ENCODE assay signal across 26 cellular contexts in genomic region chr2:190188289-190188688, GRCh38.
"Had no signal": no experiment of that assay in that cellular context is flagged by ENCODE, and none has a peak within 500 bp of the region (broad histone marks: within the 10 kb centered on the region; RNA-seq: fewer than 3 reads in every experiment).

No MANE protein-coding gene starts in this region.

- DNase-seq: activated CD4-positive, alpha-beta memory T cell treated with anti-CD3 and anti-CD28 coated beads, Interleukin-2, amount 10 ng/mL, durations not matched to agents 7 days and 5 days; activated CD4-positive, alpha-beta T cell treated with anti-CD3 and anti-CD28 coated beads for 36 hours; activated CD4-positive, alpha-beta T cell treated with anti-CD3 and anti-CD28 coated beads, Interleukin-2, amount 50 U/mL, for 1 hour; activated gamma-delta T cell; activated naive CD4-positive, alpha-beta T cell treated with anti-CD3 and anti-CD28 coated beads for 36 hours; activated naive CD8-positive, alpha-beta T cell treated with anti-CD3 and anti-CD28 coated beads for 36 hours; activated T-cell treated with anti-CD3 and anti-CD28 coated beads for 4 hours; activated T-cell treated with anti-CD3 and anti-CD28 coated beads, Interleukin-2, amount 50 U/mL, for 48 hours; brain microvascular endothelial cell; MV-4-11; NCI-H1105; NCI-H1436; NCI-H1694 treated with DMSO at 0.1 percent for 48 hours; NCI-H2029 treated with DMSO at 0.1 percent for 48 hours; NCI-H510A treated with DMSO at 0.1 percent for 48 hours; NCI-H69; NK-92 treated with Interleukin-12 subunit alpha and Interleukin-12 subunit beta, amount 100 ng/mL, for 24 hours; OCI-M1; RPMI8226; T-helper 1 cell; WERI-Rb-1 had no signal

- H3K4me3 ChIP-seq: cardiac muscle cell, SK-N-MC had no signal

- H3K36me3 ChIP-seq: brain microvascular endothelial cell, cardiac muscle cell, WERI-Rb-1 had no signal

- ATAC-seq: activated CD4-positive, alpha-beta T cell treated with anti-CD3 and anti-CD28 coated beads for 36 hours; activated T-helper 17 cell treated with anti-CD3 and anti-CD28 coated beads, Interleukin-2, amount 50 U/mL, for 72 hours; Panc1; Right ventricle myocardium inferior had no signal

- H3K27ac ChIP-seq: brain microvascular endothelial cell, cardiac muscle cell, SK-N-MC, WERI-Rb-1 had no signal

- H3K27me3 ChIP-seq: brain microvascular endothelial cell, cardiac muscle cell had no signal
